37 cellular contexts compared by ENCODE assay signal in genomic region chr12:130504836-130505175, GRCh38.
"Had no signal": no experiment of that assay in that cellular context is flagged by ENCODE, and none has a peak within 500 bp of the region (broad histone marks: within the 10 kb centered on the region; RNA-seq: fewer than 3 reads in every experiment).

No MANE protein-coding gene starts in this region.

- DNase-seq: activated CD4-positive, alpha-beta memory T cell treated with anti-CD3 and anti-CD28 coated beads for 36 hours; activated CD4-positive, alpha-beta T cell treated with anti-CD3 and anti-CD28 coated beads for 36 hours; activated CD4-positive, alpha-beta T cell treated with anti-CD3 and anti-CD28 coated beads, Interleukin-2, amount 10 ng/mL, durations not matched to agents 24 days and 14 days; activated CD4-positive, CD25-positive, alpha-beta regulatory T cell; activated CD4-positive, CD25-positive, alpha-beta regulatory T cell treated with anti-CD3 and anti-CD28 coated beads, Interleukin-2, amount 50 U/mL, for 72 hours; activated CD8-positive, alpha-beta memory T cell treated with anti-CD3 and anti-CD28 coated beads, Interleukin-2, amount 10 ng/mL, durations not matched to agents 7 days and 5 days; activated CD8-positive, alpha-beta memory T cell treated with anti-CD3 and anti-CD28 coated beads, Interleukin-2, amount 50 U/mL, for 4 hours; activated CD8-positive, alpha-beta T cell treated with anti-CD3 and anti-CD28 coated beads, Interleukin-2, amount 10 ng/mL, durations not matched to agents 7 days and 5 days; activated effector memory CD4-positive, alpha-beta T cell treated with anti-CD3 and anti-CD28 coated beads, Interleukin-2, amount 50 U/mL, for 16 hours; activated naive CD4-positive, alpha-beta T cell treated with anti-CD3 and anti-CD28 coated beads for 36 hours; activated naive CD8-positive, alpha-beta T cell treated with anti-CD3 and anti-CD28 coated beads for 36 hours; activated naive CD8-positive, alpha-beta T cell treated with anti-CD3 and anti-CD28 coated beads, Interleukin-2, amount 50 U/mL, for 24 hours; activated T-cell treated with anti-CD3 and anti-CD28 coated beads, Interleukin-2, amount 50 U/mL, for 1 hour; activated T-cell treated with anti-CD3 and anti-CD28 coated beads, Interleukin-2, amount 50 U/mL, for 48 hours; adrenal gland; amygdala; aorta; body of pancreas; caudate nucleus; cortex of kidney; dermis blood vessel endothelial cell; effector CD4-positive, alpha-beta T cell; effector memory CD8-positive, alpha-beta T cell; esophagus squamous epithelium; foreskin melanocyte; T-helper 1 cell; T-helper 17 cell; T1000 had no signal

- H3K4me3 Mint-ChIP-seq: activated CD4-positive, alpha-beta memory T cell treated with anti-CD3 and anti-CD28 coated beads for 36 hours; activated CD4-positive, alpha-beta T cell treated with anti-CD3 and anti-CD28 coated beads for 36 hours; activated CD4-positive, alpha-beta T cell treated with anti-CD3 and anti-CD28 coated beads, Interleukin-2, amount 10 ng/mL, durations not matched to agents 24 days and 14 days; activated CD8-positive, alpha-beta memory T cell treated with anti-CD3 and anti-CD28 coated beads, Interleukin-2, amount 10 ng/mL, durations not matched to agents 7 days and 5 days; activated CD8-positive, alpha-beta T cell treated with anti-CD3 and anti-CD28 coated beads, Interleukin-2, amount 10 ng/mL, durations not matched to agents 7 days and 5 days; activated naive CD4-positive, alpha-beta T cell treated with anti-CD3 and anti-CD28 coated beads for 36 hours; activated naive CD4-positive, alpha-beta T cell treated with anti-CD3 and anti-CD28 coated beads, Interleukin-2, amount 50 U/mL, for 24 hours; activated naive CD8-positive, alpha-beta T cell treated with anti-CD3 and anti-CD28 coated beads for 36 hours; activated naive CD8-positive, alpha-beta T cell treated with anti-CD3 and anti-CD28 coated beads, Interleukin-2, amount 50 U/mL, for 24 hours; activated T-helper 1 cell treated with anti-CD3 and anti-CD28 coated beads, Interleukin-12 subunit alpha, Interleukin-12 subunit beta, Interleukin-2, Interleukin-4 antibody, amounts not matched to agents 30 ng/mL and 10 ng/mL and 1 ng/mL, durations not matched to agents 14 hours and 24 hours and 36 hours; effector memory CD8-positive, alpha-beta T cell; T-helper 17 cell; T-helper 2 cell treated with Interferon-gamma antibody and Interleukin-4, amounts not matched to agents 5 μg/mL and 100 μg/mL, for 36 hours had no signal

- H3K27ac Mint-ChIP-seq: activated CD4-positive, alpha-beta memory T cell treated with anti-CD3 and anti-CD28 coated beads for 36 hours; activated CD4-positive, alpha-beta T cell treated with anti-CD3 and anti-CD28 coated beads for 36 hours; activated CD4-positive, alpha-beta T cell treated with anti-CD3 and anti-CD28 coated beads, Interleukin-2, amount 10 ng/mL, durations not matched to agents 24 days and 14 days; activated CD8-positive, alpha-beta memory T cell treated with anti-CD3 and anti-CD28 coated beads, Interleukin-2, amount 10 ng/mL, durations not matched to agents 7 days and 5 days; activated CD8-positive, alpha-beta T cell treated with anti-CD3 and anti-CD28 coated beads, Interleukin-2, amount 10 ng/mL, durations not matched to agents 7 days and 5 days; activated naive CD4-positive, alpha-beta T cell treated with anti-CD3 and anti-CD28 coated beads for 36 hours; activated naive CD4-positive, alpha-beta T cell treated with anti-CD3 and anti-CD28 coated beads, Interleukin-2, amount 50 U/mL, for 24 hours; activated naive CD8-positive, alpha-beta T cell treated with anti-CD3 and anti-CD28 coated beads for 36 hours; activated naive CD8-positive, alpha-beta T cell treated with anti-CD3 and anti-CD28 coated beads, Interleukin-2, amount 50 U/mL, for 24 hours; activated T-helper 1 cell treated with anti-CD3 and anti-CD28 coated beads, Interleukin-12 subunit alpha, Interleukin-12 subunit beta, Interleukin-2, Interleukin-4 antibody, amounts not matched to agents 30 ng/mL and 10 ng/mL and 1 ng/mL, durations not matched to agents 14 hours and 24 hours and 36 hours; activated T-helper 2 cell treated with anti-CD3 and anti-CD28 coated beads, Interferon-gamma antibody, Interleukin-2, Interleukin-4, amounts not matched to agents 10 μg/mL and 5 μg/mL and 100 μg/mL, durations not matched to agents 14 hours and 24 hours and 36 hours; effector memory CD8-positive, alpha-beta T cell; T-helper 17 cell; T-helper 2 cell treated with Interferon-gamma antibody and Interleukin-4, amounts not matched to agents 5 μg/mL and 100 μg/mL, for 36 hours had no signal

- H3K27me3 ChIP-seq: adrenal gland, body of pancreas, esophagus squamous epithelium had no signal

- H3K27me3 Mint-ChIP-seq: activated CD4-positive, alpha-beta memory T cell treated with anti-CD3 and anti-CD28 coated beads for 36 hours; activated CD4-positive, alpha-beta T cell treated with anti-CD3 and anti-CD28 coated beads for 36 hours; activated CD4-positive, alpha-beta T cell treated with anti-CD3 and anti-CD28 coated beads, Interleukin-2, amount 10 ng/mL, durations not matched to agents 24 days and 14 days; activated CD8-positive, alpha-beta memory T cell treated with anti-CD3 and anti-CD28 coated beads, Interleukin-2, amount 10 ng/mL, durations not matched to agents 7 days and 5 days; activated naive CD4-positive, alpha-beta T cell treated with anti-CD3 and anti-CD28 coated beads, Interleukin-2, amount 50 U/mL, for 24 hours; activated naive CD8-positive, alpha-beta T cell treated with anti-CD3 and anti-CD28 coated beads, Interleukin-2, amount 50 U/mL, for 24 hours; effector memory CD8-positive, alpha-beta T cell; T-helper 17 cell had no signal

- H3K9me3 Mint-ChIP-seq: activated CD4-positive, alpha-beta memory T cell treated with anti-CD3 and anti-CD28 coated beads for 36 hours; activated naive CD4-positive, alpha-beta T cell treated with anti-CD3 and anti-CD28 coated beads for 36 hours; activated naive CD4-positive, alpha-beta T cell treated with anti-CD3 and anti-CD28 coated beads, Interleukin-2, amount 50 U/mL, for 24 hours; activated naive CD8-positive, alpha-beta T cell treated with anti-CD3 and anti-CD28 coated beads for 36 hours; activated naive CD8-positive, alpha-beta T cell treated with anti-CD3 and anti-CD28 coated beads, Interleukin-2, amount 50 U/mL, for 24 hours; activated T-helper 1 cell treated with anti-CD3 and anti-CD28 coated beads, Interleukin-12 subunit alpha, Interleukin-12 subunit beta, Interleukin-2, Interleukin-4 antibody, amounts not matched to agents 30 ng/mL and 10 ng/mL and 1 ng/mL, durations not matched to agents 14 hours and 24 hours and 36 hours; activated T-helper 2 cell treated with anti-CD3 and anti-CD28 coated beads, Interferon-gamma antibody, Interleukin-2, Interleukin-4, amounts not matched to agents 10 μg/mL and 5 μg/mL and 100 μg/mL, durations not matched to agents 14 hours and 24 hours and 36 hours; T-helper 2 cell treated with Interferon-gamma antibody and Interleukin-4, amounts not matched to agents 5 μg/mL and 100 μg/mL, for 36 hours had no signal

- ATAC-seq: activated CD4-positive, alpha-beta T cell treated with anti-CD3 and anti-CD28 coated beads for 36 hours; activated CD8-positive, alpha-beta memory T cell treated with anti-CD3 and anti-CD28 coated beads, Interleukin-2, amount 10 ng/mL, durations not matched to agents 7 days and 5 days; activated CD8-positive, alpha-beta T cell treated with anti-CD3 and anti-CD28 coated beads, Interleukin-2, amount 10 ng/mL, durations not matched to agents 7 days and 5 days; activated naive CD8-positive, alpha-beta T cell treated with anti-CD3 and anti-CD28 coated beads, Interleukin-2, amount 50 U/mL, for 24 hours; body of pancreas; effector memory CD8-positive, alpha-beta T cell; gastroesophageal sphincter; T-helper 17 cell had no signal

- H3K27ac ChIP-seq: adrenal gland, body of pancreas, epithelial cell of prostate, esophagus squamous epithelium, gastroesophageal sphincter had no signal

- H3K36me3 ChIP-seq: adrenal gland, esophagus squamous epithelium, gastroesophageal sphincter had no signal

- FAIRE-seq: colon, endometrium, endothelial cell of umbilical vein had no signal

- H3K9me3 ChIP-seq: adrenal gland, body of pancreas, esophagus squamous epithelium, gastroesophageal sphincter had no signal

- H3K4me1 ChIP-seq: adrenal gland, body of pancreas, esophagus squamous epithelium, gastroesophageal sphincter had no signal

- H3K36me3 Mint-ChIP-seq: activated CD4-positive, alpha-beta memory T cell treated with anti-CD3 and anti-CD28 coated beads for 36 hours; activated CD8-positive, alpha-beta memory T cell treated with anti-CD3 and anti-CD28 coated beads, Interleukin-2, amount 10 ng/mL, durations not matched to agents 7 days and 5 days; activated naive CD4-positive, alpha-beta T cell treated with anti-CD3 and anti-CD28 coated beads, Interleukin-2, amount 50 U/mL, for 24 hours; activated naive CD8-positive, alpha-beta T cell treated with anti-CD3 and anti-CD28 coated beads for 36 hours had no signal

- H3K4me1 Mint-ChIP-seq: activated CD4-positive, alpha-beta T cell treated with anti-CD3 and anti-CD28 coated beads for 36 hours; activated CD4-positive, alpha-beta T cell treated with anti-CD3 and anti-CD28 coated beads, Interleukin-2, amount 10 ng/mL, durations not matched to agents 24 days and 14 days; activated CD8-positive, alpha-beta memory T cell treated with anti-CD3 and anti-CD28 coated beads, Interleukin-2, amount 10 ng/mL, durations not matched to agents 7 days and 5 days; activated naive CD4-positive, alpha-beta T cell treated with anti-CD3 and anti-CD28 coated beads, Interleukin-2, amount 50 U/mL, for 24 hours; activated naive CD8-positive, alpha-beta T cell treated with anti-CD3 and anti-CD28 coated beads for 36 hours; activated naive CD8-positive, alpha-beta T cell treated with anti-CD3 and anti-CD28 coated beads, Interleukin-2, amount 50 U/mL, for 24 hours; T-helper 17 cell had no signal

- H3K4me3 ChIP-seq: adrenal gland, body of pancreas, esophagus squamous epithelium, gastroesophageal sphincter had no signal
